In genomic region chr17:47841488-47842308, GRCh38 we compare ENCODE assay signal across 8 cellular contexts. TPM values are rescaled to one million over a fixed set of nuclear protein-coding genes. Genes with fewer than 3 reads are reported as not detected.
A peak's percentile ranks its signal among the peaks of the same experiment; 100 is the strongest.
DNase-seq lines count a peak whose midpoint lies in the region; ATAC-seq, FAIRE-seq and TF ChIP-seq lines count a peak whose summit lies in the region.
"Had no signal": no experiment of that assay in that cellular context is flagged by ENCODE, and none has a peak within 500 bp of the region (broad histone marks: within the 10 kb centered on the region; RNA-seq: fewer than 3 reads in every experiment).

No MANE protein-coding gene starts in this region.

- WGBS in right cardiac atrium: 65% methylated on average over 16 of the region's 16 CpGs

- TF ChIP-seq CTCF in activated B cell treated with CpG ODN at 0.5 μM for 24 hours (IDR thresholded peaks at IDR 0.05) (no peak), GM13976 (IDR thresholded peaks at IDR 0.05; ENCODE audit: borderline replicate concordance, control extremely low read depth, extremely low read depth, insufficient read depth, missing control alignments) (no peak), D721Med (IDR thresholded peaks at IDR 0.05; ENCODE audit: insufficient read depth, missing control alignments) (no peak)

- in situ Hi-C loops in GM13976 (cut with MboI; ENCODE audit: low sequenced_read_pairs, unreplicated experiment): loop anchor here (5.0 kb wide), 1 partner anchor 51 kb away; no protein-coding TSS in a partner anchor

- H3K9me3 ChIP-seq in right cardiac atrium (ENCODE audit: control insufficient read depth, low read length): no peaks in the 10 kb centered on the region
- H3K9me3 ChIP-seq: left lung had no signal

- DNase-seq in activated B cell treated with CpG ODN at 0.5 μM for 24 hours (no peak), right cardiac atrium (no peak), GM13976 (ENCODE audit: low spot score) (no peak), D721Med (ENCODE audit: insufficient read length, low spot score) (no peak)
- DNase-seq in stimulated activated effector memory CD8-positive, alpha-beta T cell treated with anti-CD3 and anti-CD28 coated beads, Interleukin-12 subunit alpha, Interleukin-12 subunit beta, amount 100 ng/mL, for 72 hours (ENCODE audit: low spot score in 2 of 2): no peak

- peak overlapping the region; percentile 79 for H3K27ac Mint-ChIP-seq in activated B cell treated with CpG ODN at 0.5 μM for 24 hours
- peak overlapping the region; percentile 98 for H3K27ac Mint-ChIP-seq in stimulated activated effector memory CD8-positive, alpha-beta T cell treated with anti-CD3 and anti-CD28 coated beads, Interleukin-12 subunit alpha, Interleukin-12 subunit beta, amount 100 ng/mL, for 72 hours

- POLR2A ChIA-PET in activated B cell treated with CpG ODN at 0.5 μM for 24 hours (lab: Charles Lee): interaction anchor here (0.7 to 3.1 kb wide), 12 partner anchors 10 to 192 kb away, joined by 3 to 50 read pairs (median 3); partner anchors contain the start of genes CDK5RAP3, KPNB1, LRRC46 and MRPL10

- FAIRE-seq in D721Med (lab: Jason Lieb, UNC): no peak

- intact Hi-C loops in activated B cell treated with CpG ODN at 0.5 μM for 24 hours (cut with micrococcal nuclease) (loop anchor here (1.0 to 10.0 kb wide), 8 partner anchors 10 to 773 kb away; partner anchors contain the start of genes HOXB7, HOXB8, LRRC46 and MRPL10), right cardiac atrium (cut with DNase I) (loop anchor here (2.0 to 10.0 kb wide), 7 partner anchors 47 to 176 kb away; partner anchors contain the start of genes CDK5RAP3 (in 1 of the 4) and PNPO (in 1 of the 4))

- H3K9me3 Mint-ChIP-seq in activated B cell treated with CpG ODN at 0.5 μM for 24 hours: no peaks in the 10 kb centered on the region
- no peaks in the 10 kb centered on the region for H3K9me3 Mint-ChIP-seq in stimulated activated effector memory CD8-positive, alpha-beta T cell treated with anti-CD3 and anti-CD28 coated beads, Interleukin-12 subunit alpha, Interleukin-12 subunit beta, amount 100 ng/mL, for 72 hours

- H3K4me1 Mint-ChIP-seq in activated B cell treated with CpG ODN at 0.5 μM for 24 hours: peaks cover 23% of the 10 kb centered on the region
- H3K4me1 Mint-ChIP-seq in stimulated activated effector memory CD8-positive, alpha-beta T cell treated with anti-CD3 and anti-CD28 coated beads, Interleukin-12 subunit alpha, Interleukin-12 subunit beta, amount 100 ng/mL, for 72 hours: peaks cover 29% of the 10 kb centered on the region

- H3K36me3 Mint-ChIP-seq in activated B cell treated with CpG ODN at 0.5 μM for 24 hours (ENCODE audit: low read depth): peaks cover 4% of the 10 kb centered on the region
- peaks cover 6% of the 10 kb centered on the region for H3K36me3 Mint-ChIP-seq in stimulated activated effector memory CD8-positive, alpha-beta T cell treated with anti-CD3 and anti-CD28 coated beads, Interleukin-12 subunit alpha, Interleukin-12 subunit beta, amount 100 ng/mL, for 72 hours

- peaks cover 3% of the 10 kb centered on the region for H3K4me1 ChIP-seq in right cardiac atrium (ENCODE audit: control insufficient read depth, insufficient read depth, low read length)

- H3K4me3 ChIP-seq in right cardiac atrium (ENCODE audit: low read length): no peak overlapping the region

- H3K27ac ChIP-seq in right cardiac atrium (ENCODE audit: low read length): peak overlapping the region; percentile 37

- peak; percentile 6 for ATAC-seq in HG03378 (IDR thresholded peaks at IDR 0.05; ENCODE audit: unreplicated experiment)
- ATAC-seq in activated B cell treated with CpG ODN at 0.5 μM for 24 hours (ENCODE audit: low read depth): no peak
- no peak for ATAC-seq in right cardiac atrium
- ATAC-seq in stimulated activated effector memory CD8-positive, alpha-beta T cell treated with anti-CD3 and anti-CD28 coated beads, Interleukin-12 subunit alpha, Interleukin-12 subunit beta, amount 100 ng/mL, for 72 hours: no peak
- ATAC-seq in GM21619 (IDR thresholded peaks at IDR 0.05; ENCODE audit: unreplicated experiment): no peak

- H3K27me3 Mint-ChIP-seq in activated B cell treated with CpG ODN at 0.5 μM for 24 hours: peaks cover 17% of the 10 kb centered on the region

- peak overlapping the region; percentile 98 for H3K4me3 Mint-ChIP-seq in activated B cell treated with CpG ODN at 0.5 μM for 24 hours
- peak overlapping the region; percentile 97 for H3K4me3 Mint-ChIP-seq in stimulated activated effector memory CD8-positive, alpha-beta T cell treated with anti-CD3 and anti-CD28 coated beads, Interleukin-12 subunit alpha, Interleukin-12 subunit beta, amount 100 ng/mL, for 72 hours

- CTCF ChIA-PET in activated B cell treated with CpG ODN at 0.5 μM for 24 hours (lab: Charles Lee): interaction anchor here (0.9 to 7.6 kb wide), 17 partner anchors 9 to 175 kb away, joined by 3 to 207 read pairs (median 4); partner anchors contain the start of genes CDK5RAP3, LRRC46, MRPL10 and OSBPL7

- H3K27me3 ChIP-seq in right cardiac atrium (ENCODE audit: control insufficient read depth, insufficient read depth): no peaks in the 10 kb centered on the region

RNA-seq across cellular contexts. Expression of gene SCRN2, which starts 0.6 kb away (rescaled TPM):
- total RNA-seq in activated B cell treated with CpG ODN at 0.5 μM for 24 hours (32.1 and 36.3 TPM in 2 replicates), right cardiac atrium (10 to 100 TPM; 36.6 to 51.8 (median 40.9) TPM)
- polyA plus RNA-seq in right cardiac atrium: 62.3 TPM

RNA-seq across cellular contexts. Expression of gene SP6, which starts 9.3 kb away (rescaled TPM):
- total RNA-seq in activated B cell treated with CpG ODN at 0.5 μM for 24 hours (0.09 TPM in 1 of 2 replicates, not detected in the other), right cardiac atrium (1 to 10 TPM in 1 of 4 donors, under 1 TPM in 3; 0.29 to 3.6 (median 0.41) TPM)
- 0.34 TPM for polyA plus RNA-seq in right cardiac atrium

RNA-seq across cellular contexts. Expression of gene LRRC46, which starts 10.2 kb away (rescaled TPM):
- total RNA-seq in activated B cell treated with CpG ODN at 0.5 μM for 24 hours (1.5 and 1.9 TPM in 2 replicates), right cardiac atrium (under 1 TPM in 3 of 4 donors, not detected in 1; 0.38 to 0.48 (median 0.43) TPM)
- 0.29 TPM for polyA plus RNA-seq in right cardiac atrium

RNA-seq across cellular contexts. Expression of gene MRPL10, which starts 10.4 kb away (rescaled TPM):
- 36.4 and 37.4 TPM in 2 replicates for total RNA-seq in activated B cell treated with CpG ODN at 0.5 μM for 24 hours
- 10 to 100 TPM; 37.7 to 52.3 (median 46.6) TPM for total RNA-seq in right cardiac atrium
- 48.0 TPM for polyA plus RNA-seq in right cardiac atrium

RNA-seq across cellular contexts. Expression of gene OSBPL7, which starts 20.1 kb away (rescaled TPM):
- total RNA-seq in activated B cell treated with CpG ODN at 0.5 μM for 24 hours (28.8 and 34.4 TPM in 2 replicates), right cardiac atrium (10 to 100 TPM in 1 of 4 donors, 1 to 10 TPM in 3; 6.4 to 11.1 (median 8.5) TPM)
- 5.3 TPM for polyA plus RNA-seq in right cardiac atrium
